Comparison of ENCODE assay signal across 17 cellular contexts in genomic region chr2:236661762-236662110, GRCh38.
DNase-seq lines count a peak whose midpoint lies in the region; ATAC-seq and TF ChIP-seq lines count a peak whose summit lies in the region.
"Had no signal": no experiment of that assay in that cellular context is flagged by ENCODE, and none has a peak within 500 bp of the region (broad histone marks: within the 10 kb centered on the region; RNA-seq: fewer than 3 reads in every experiment).

No MANE protein-coding gene starts in this region.

- 60 to 100% methylated on average over 1 of the region's 2 CpGs for WGBS in mesodermal cell (ENCODE audit: insufficient coverage in 2 of 2), 2 experiments
- 64 to 88% methylated on average over 2 of the region's 2 CpGs for WGBS in thyroid gland, 2 donors

- H3K36me3 Mint-ChIP-seq in T-cell: no peaks in the 10 kb centered on the region
- H3K36me3 Mint-ChIP-seq: IgD-negative memory B cell had no signal

- no peaks in the 10 kb centered on the region for H3K4me1 Mint-ChIP-seq in T-cell
- H3K4me1 Mint-ChIP-seq: IgD-negative memory B cell had no signal

- H3K4me3 Mint-ChIP-seq in T-cell: no peak overlapping the region
- H3K4me3 Mint-ChIP-seq: CD4-positive, alpha-beta T cell; IgD-negative memory B cell had no signal

- H3K27me3 Mint-ChIP-seq in T-cell: peaks cover 35 to 48% of the 10 kb centered on the region in 2 donors

- peak overlapping the region; percentile 52 for H3K27ac ChIP-seq in epithelial cell of prostate
- peak overlapping the region; percentile 81 for H3K27ac ChIP-seq in mesodermal cell (ENCODE audit: low read depth, low read length, severe bottlenecking)
- H3K27ac ChIP-seq in thyroid gland: peak overlapping the region; percentile 71 to 88 (median 87)

- peaks cover 0 to 8% (median 3%) of the 10 kb centered on the region in 3 donors for H3K9me3 Mint-ChIP-seq in T-cell
- H3K9me3 Mint-ChIP-seq: CD4-positive, alpha-beta T cell had no signal

- no peaks in the 10 kb centered on the region for H3K36me3 ChIP-seq in NT2/D1 (ENCODE audit: insufficient read depth, insufficient read length, low read length)
- no peaks in the 10 kb centered on the region for H3K36me3 ChIP-seq in mesodermal cell (ENCODE audit: control insufficient read depth, insufficient read depth, low read length)
- no peaks in the 10 kb centered on the region for H3K36me3 ChIP-seq in thyroid gland

- TF ChIP-seq POLR2A in thyroid gland (IDR thresholded peaks at IDR 0.05): no peak

- peak overlapping the region; percentile 62 for H3K9ac ChIP-seq in NT2/D1 (ENCODE audit: insufficient read length, low read depth)

- no peak for ATAC-seq in HG03354 (IDR thresholded peaks at IDR 0.05; ENCODE audit: poor library complexity, severe bottlenecking, unreplicated experiment)
- no peak for ATAC-seq in T-cell (replicated peaks in 1 of 4)
- ATAC-seq: esophagus mucosa had no signal

- H3K27me3 ChIP-seq in NT2/D1 (ENCODE audit: insufficient read depth, insufficient read length) (no peaks in the 10 kb centered on the region), thyroid gland (no peaks in the 10 kb centered on the region)

- POLR2A ChIA-PET in T-cell (lab: Charles Lee): no interaction called here

- intact Hi-C loops in thyroid gland (cut with DNase I): loop anchor here (10.0 kb wide), 1 partner anchor 87 kb away; no protein-coding TSS in a partner anchor

- TF ChIP-seq CTCF in thyroid gland (IDR thresholded peaks at IDR 0.05): no peak

- CTCF ChIA-PET in T-cell (lab: Charles Lee): no interaction called here

- peaks cover 14% of the 10 kb centered on the region for H3K4me1 ChIP-seq in NT2/D1 (ENCODE audit: insufficient read depth, insufficient read length)
- H3K4me1 ChIP-seq in mesodermal cell (ENCODE audit: control insufficient read depth, insufficient read depth, low read length, poor library complexity, severe bottlenecking): peaks cover 34% of the 10 kb centered on the region
- peaks cover 56 to 59% of the 10 kb centered on the region in 2 donors for H3K4me1 ChIP-seq in thyroid gland

- H3K9me3 ChIP-seq in NT2/D1 (ENCODE audit: insufficient read depth, low read length) (peaks cover 10% of the 10 kb centered on the region), mesodermal cell (ENCODE audit: control insufficient read depth, low read length) (peaks cover 6% of the 10 kb centered on the region), thyroid gland (no peaks in the 10 kb centered on the region)

- no peak overlapping the region for H3K27ac Mint-ChIP-seq in T-cell
- H3K27ac Mint-ChIP-seq: CD4-positive, alpha-beta T cell had no signal

- H3K4me3 ChIP-seq in NT2/D1 (ENCODE audit: insufficient read length, low read depth): no peak overlapping the region
- no peak overlapping the region for H3K4me3 ChIP-seq in mesodermal cell (ENCODE audit: extremely low read depth, insufficient read depth, low read length, poor library complexity, severe bottlenecking)
- H3K4me3 ChIP-seq in thyroid gland (replicated peaks in 1 of 3): no peak overlapping the region

- no peak for DNase-seq in NT2/D1 (ENCODE audit: low read depth, low spot score)
- no peak for DNase-seq in epithelial cell of prostate (ENCODE audit: low read depth, low spot score)
- no peak for DNase-seq in thyroid gland
- no peak for DNase-seq in cerebellar cortex (ENCODE audit: low spot score)
- DNase-seq in NCI-H82 (lab: John Stamatoyannopoulos, UW): no peak
- DNase-seq in T-cell: no peak
- DNase-seq: activated CD4-positive, alpha-beta T cell treated with anti-CD3 and anti-CD28 coated beads for 4 hours; CD4-positive, alpha-beta T cell; kidney glomerular epithelial cell; NCI-H1436; NCI-H524 treated with DMSO at 0.1 percent for 48 hours; stimulated activated CD4-positive, alpha-beta T cell treated with anti-CD3 and anti-CD28 coated beads, Interleukin-2, amount 100 ng/mL, for 48 hours; stimulated activated naive CD4-positive, alpha-beta T cell treated with Interleukin-2 at 50 U/mL for 16 hours had no signal
